Comparison of ENCODE assay signal across 8 cellular contexts in genomic region chr1:77888429-77889239, GRCh38. TPM values are rescaled to one million over a fixed set of nuclear protein-coding genes. Genes with fewer than 3 reads are reported as not detected.
A peak's percentile ranks its signal among the peaks of the same experiment; 100 is the strongest.
DNase-seq lines count a peak whose midpoint lies in the region; TF ChIP-seq lines count a peak whose summit lies in the region.

TSS of gene NEXN (plus strand) at chr1:77888624. CDS start at chr1:77916107, 27,483 bp downstream.

- no peaks in the 10 kb centered on the region for H3K27me3 ChIP-seq in adrenal gland

- TF ChIP-seq CTCF in adrenal gland (IDR thresholded peaks at IDR 0.05), result peak in 1 of 6 experiments; percentile 6

- H3K9me3 ChIP-seq in adrenal gland (replicated peaks in 1 of 3), result no peaks in the 10 kb centered on the region

- H3K4me3 ChIP-seq in GM08714 (ENCODE audit: low read length) (peak within 1 kb of the TSS; percentile 54), adrenal gland (peak within 1 kb of the TSS; percentile 7 to 88 (median 52))

- peak; percentile 57 to 86 for TF ChIP-seq POLR2A in adrenal gland (IDR thresholded peaks at IDR 0.05)

- H3K27ac ChIP-seq in adrenal gland, result peak within 1 kb of the TSS; percentile 80 to 97 (median 95)

- peaks cover 0 to 21% of the 10 kb centered on the region in 2 donors for H3K4me1 ChIP-seq in adrenal gland (replicated peaks in 1 of 2)

- intact Hi-C loops in adrenal gland (cut with DNase I), result loop anchor here in 1 of 2 donors (10.0 kb wide), 1 partner anchor 64 kb away; no protein-coding TSS in a partner anchor
- intact Hi-C loops in cardiac septum (cut with DNase I), result loop anchor here (1.0 kb wide), 1 partner anchor 55 kb away; no protein-coding TSS in a partner anchor

- 0% methylated on average over 9 to 62 of the region's 62 CpGs for WGBS in adrenal gland, 4 donors

- H3K36me3 ChIP-seq in adrenal gland (replicated peaks in 1 of 2), result no peaks in the 10 kb centered on the region

- DNase-seq in HCEC 1CT, result peak; percentile 85
- peak; percentile 57 for DNase-seq in NCI-H748 (lab: John Stamatoyannopoulos, UW; ENCODE audit: unreplicated experiment)
- peak; percentile 74 to 90 (median 84) for DNase-seq in adrenal gland
- DNase-seq in cardiac septum (ENCODE audit: low spot score), result peak; percentile 90
- DNase-seq in occipital lobe (lab: John Stamatoyannopoulos, UW), result peak; percentile 31
- DNase-seq in NCI-H2196 treated with DMSO at 0.1 percent for 48 hours (lab: John Stamatoyannopoulos, UW; ENCODE audit: unreplicated experiment), result no peak
- no peak for DNase-seq in cerebellar nuclear complex (lab: John Stamatoyannopoulos, UW)

RNA-seq across cellular contexts. Expression of gene NEXN, which starts in this region (rescaled TPM):
- total RNA-seq in adrenal gland (10 to 100 TPM in 5 of 8 donors, 1 to 10 TPM in 3; 6.5 to 24.2 (median 13.2) TPM), cardiac septum (532 TPM), occipital lobe (0.31 TPM)
- polyA plus RNA-seq in adrenal gland, result 10 to 100 TPM; 19.2 to 50.6 (median 50.2) TPM

Comparison
In these comparisons a context has a peak if more than half of its experiments do, and no peak if none do; other contexts are left out.
1. RNA of gene NEXN (total RNA-seq): 532 TPM in cardiac septum (single experiment); 6.5 to 24.2 TPM in adrenal gland and 0.31 TPM in occipital lobe (single experiment); every median in the first group is over 10 times any median in the second.
2. Peak in DNase-seq in occipital lobe; RNA of the gene not detected or under 1 TPM.
3. DNase-seq: peak in HCEC 1CT (single experiment), NCI-H748 (single experiment), adrenal gland (7 of 7) and cardiac septum (single experiment); none in NCI-H2196 treated with DMSO at 0.1 percent for 48 hours (single experiment) and cerebellar nuclear complex (0 of 2).